ENCODE assay signal across 19 cellular contexts in the genomic region with DNA sequence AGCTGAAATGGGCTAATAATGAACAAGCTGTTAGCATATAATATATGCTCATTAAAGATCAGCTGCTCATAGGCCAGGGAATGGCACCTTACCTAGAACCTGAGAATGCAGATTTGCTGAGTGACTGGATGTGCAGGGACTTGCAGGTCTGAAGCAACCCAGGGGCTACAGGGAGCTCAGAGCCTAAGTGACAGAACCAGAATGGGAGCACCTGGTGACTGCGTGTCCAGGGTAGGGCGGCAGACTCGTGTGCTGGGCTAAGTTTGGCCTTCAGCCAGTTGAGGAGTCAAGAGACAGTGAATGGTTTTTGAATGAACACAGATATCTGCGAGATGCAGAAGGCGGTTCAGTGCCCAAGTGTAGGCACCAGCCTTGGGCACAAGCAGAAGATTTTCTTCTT.
"Had no signal": no experiment of that assay in that cellular context is flagged by ENCODE, and none has a peak within 500 bp of the region (broad histone marks: within the 10 kb centered on the region; RNA-seq: fewer than 3 reads in every experiment).

No MANE protein-coding gene starts in this region.

- H3K4me2 ChIP-seq: hepatocyte had no signal

- ATAC-seq: left colon; naive thymus-derived CD8-positive, alpha-beta T cell; right lobe of liver; stimulated activated memory B cell treated with anti-CD40 and anti-IgM and Interleukin-4, amounts not matched to agents 10 μg/mL and 1 μg/mL and 100 μg/mL, for 72 hours had no signal

- H3K4me1 ChIP-seq: parathyroid adenoma, prostate gland had no signal

- H3K36me3 ChIP-seq: esophagus squamous epithelium, prostate gland, tibial artery had no signal

- H3K9me3 Mint-ChIP-seq: central memory CD8-positive, alpha-beta T cell; naive thymus-derived CD8-positive, alpha-beta T cell; stimulated activated memory B cell treated with anti-CD40 and anti-IgM and Interleukin-4, amounts not matched to agents 10 μg/mL and 1 μg/mL and 100 μg/mL, for 72 hours; stimulated activated naive CD8-positive, alpha-beta T cell treated with anti-CD3 and anti-CD28 coated beads, Interleukin-15, Interleukin-2, amounts not matched to agents 100 ng/mL and 50 ng/mL, for 24 hours had no signal

- H3K4me3 Mint-ChIP-seq: central memory CD8-positive, alpha-beta T cell; naive thymus-derived CD8-positive, alpha-beta T cell; stimulated activated memory B cell treated with anti-CD40 and anti-IgM and Interleukin-4, amounts not matched to agents 10 μg/mL and 1 μg/mL and 100 μg/mL, for 72 hours; stimulated activated naive CD8-positive, alpha-beta T cell treated with anti-CD3 and anti-CD28 coated beads, Interleukin-15, Interleukin-2, amounts not matched to agents 100 ng/mL and 50 ng/mL, for 24 hours had no signal

- H3K4me3 ChIP-seq: esophagus squamous epithelium, hepatocyte, prostate gland, right lobe of liver, tibial artery had no signal

- H3K9ac ChIP-seq: parathyroid adenoma had no signal

- H2AFZ ChIP-seq: hepatocyte, parathyroid adenoma had no signal

- H3K27me3 Mint-ChIP-seq: central memory CD8-positive, alpha-beta T cell; naive thymus-derived CD8-positive, alpha-beta T cell; stimulated activated memory B cell treated with anti-CD40 and anti-IgM and Interleukin-4, amounts not matched to agents 10 μg/mL and 1 μg/mL and 100 μg/mL, for 72 hours; stimulated activated naive CD8-positive, alpha-beta T cell treated with anti-CD3 and anti-CD28 coated beads, Interleukin-15, Interleukin-2, amounts not matched to agents 100 ng/mL and 50 ng/mL, for 24 hours had no signal

- H3K27ac ChIP-seq: epithelial cell of prostate, esophagus squamous epithelium, parathyroid adenoma, prostate gland, right lobe of liver, tibial artery had no signal

- H3K9me3 ChIP-seq: esophagus squamous epithelium, prostate gland, right lobe of liver, tibial artery had no signal

- H3K27me3 ChIP-seq: esophagus squamous epithelium, hepatocyte, right lobe of liver, tibial artery had no signal

- DNase-seq: effector memory CD4-positive, alpha-beta T cell; esophagus squamous epithelium; foreskin fibroblast; head of caudate nucleus; left colon; mesendoderm; naive thymus-derived CD8-positive, alpha-beta T cell; retina; right lobe of liver; stimulated activated CD4-positive, alpha-beta T cell treated with anti-CD3 and anti-CD28 coated beads, Interleukin-1b, Interleukin-23, amount 100 ng/mL, for 48 hours; stimulated activated CD4-positive, alpha-beta T cell treated with anti-CD3 and anti-CD28 coated beads, Interleukin-4, amount 100 ng/mL, for 24 hours; tibial artery had no signal

- H3K27ac Mint-ChIP-seq: stimulated activated memory B cell treated with anti-CD40 and anti-IgM and Interleukin-4, amounts not matched to agents 10 μg/mL and 1 μg/mL and 100 μg/mL, for 72 hours; stimulated activated naive CD8-positive, alpha-beta T cell treated with anti-CD3 and anti-CD28 coated beads, Interleukin-15, Interleukin-2, amounts not matched to agents 100 ng/mL and 50 ng/mL, for 24 hours had no signal
